In the genomic region with DNA sequence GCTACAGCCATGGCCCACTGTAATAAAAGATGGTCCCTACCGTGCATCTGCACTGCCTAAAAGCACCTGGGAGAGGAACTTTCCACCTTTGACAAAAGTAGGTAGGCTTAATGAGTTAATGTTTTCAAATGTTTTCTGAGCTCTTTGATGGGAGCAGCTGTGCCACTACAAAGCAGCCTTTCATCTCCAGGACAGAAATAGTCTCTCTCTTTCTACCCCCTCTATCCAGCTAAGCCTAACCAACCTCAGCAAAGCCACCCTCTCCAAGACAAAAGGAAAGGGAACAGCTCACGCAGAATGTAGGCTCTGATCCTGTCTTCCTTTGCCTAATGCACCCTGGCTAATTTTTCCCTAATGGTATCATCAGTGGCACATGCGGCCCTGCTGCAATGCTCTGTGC, we compare ENCODE assay signal across 25 cellular contexts.
"Had no signal": no experiment of that assay in that cellular context is flagged by ENCODE, and none has a peak within 500 bp of the region (broad histone marks: within the 10 kb centered on the region; RNA-seq: fewer than 3 reads in every experiment).

No MANE protein-coding gene starts in this region.

- H3K9me3 Mint-ChIP-seq: activated T-helper 1 cell treated with anti-CD3 and anti-CD28 coated beads, Interleukin-12 subunit alpha, Interleukin-12 subunit beta, Interleukin-2, Interleukin-4 antibody, amounts not matched to agents 30 ng/mL and 10 ng/mL and 1 ng/mL, durations not matched to agents 14 hours and 24 hours and 36 hours; natural killer cell treated with Interleukin-12 subunit alpha and Interleukin-12 subunit beta and Interleukin-15 and Interleukin-18, amount 100 ng/mL, for 72 hours had no signal

- DNase-seq: activated CD4-positive, alpha-beta T cell treated with anti-CD3 and anti-CD28 coated beads for 1 hour; activated CD4-positive, alpha-beta T cell treated with anti-CD3 and anti-CD28 coated beads, Interleukin-2, amount 50 U/mL, for 1 hour; activated CD8-positive, alpha-beta T cell treated with anti-CD3 and anti-CD28 coated beads, Interleukin-2, amount 10 ng/mL, durations not matched to agents 7 days and 5 days; activated gamma-delta T cell treated with Interleukin-2 at 50 U/mL for 16 hours; adrenal gland; colonic mucosa; dorsolateral prefrontal cortex; effector memory CD8-positive, alpha-beta T cell; esophagus squamous epithelium; heart left ventricle; left ventricle myocardium superior; mammary epithelial cell; stimulated activated CD4-positive, alpha-beta T cell treated with anti-CD3 and anti-CD28 coated beads, Interleukin-4, amount 100 ng/mL, for 1 hour; stimulated activated naive CD4-positive, alpha-beta T cell; SW 1271; thyroid gland; WERI-Rb-1 had no signal

- H3K36me3 Mint-ChIP-seq: activated naive CD8-positive, alpha-beta T cell; natural killer cell treated with Interleukin-12 subunit alpha and Interleukin-12 subunit beta and Interleukin-15 and Interleukin-18, amount 100 ng/mL, for 72 hours had no signal

- FAIRE-seq: islet of Langerhans had no signal

- ATAC-seq: activated CD8-positive, alpha-beta T cell treated with anti-CD3 and anti-CD28 coated beads, Interleukin-2, amount 10 ng/mL, durations not matched to agents 7 days and 5 days; effector memory CD8-positive, alpha-beta T cell; gastroesophageal sphincter; heart left ventricle; left ventricle myocardium superior; natural killer cell treated with Interleukin-12 subunit alpha and Interleukin-12 subunit beta and Interleukin-15 and Interleukin-18, amount 100 ng/mL, for 72 hours; sciatic nerve had no signal

- H3K4me3 Mint-ChIP-seq: activated CD8-positive, alpha-beta T cell treated with anti-CD3 and anti-CD28 coated beads, Interleukin-2, amount 10 ng/mL, durations not matched to agents 7 days and 5 days; activated naive CD8-positive, alpha-beta T cell; activated T-helper 1 cell treated with anti-CD3 and anti-CD28 coated beads, Interleukin-12 subunit alpha, Interleukin-12 subunit beta, Interleukin-2, Interleukin-4 antibody, amounts not matched to agents 30 ng/mL and 10 ng/mL and 1 ng/mL, durations not matched to agents 14 hours and 24 hours and 36 hours; effector memory CD8-positive, alpha-beta T cell; natural killer cell treated with Interleukin-12 subunit alpha and Interleukin-12 subunit beta and Interleukin-15 and Interleukin-18, amount 100 ng/mL, for 72 hours had no signal

- H3K27ac ChIP-seq: adrenal gland, breast epithelium, colonic mucosa, esophagus squamous epithelium, gastroesophageal sphincter, heart left ventricle, parathyroid adenoma, thyroid gland, WERI-Rb-1 had no signal

- H3K27ac Mint-ChIP-seq: activated CD8-positive, alpha-beta T cell treated with anti-CD3 and anti-CD28 coated beads, Interleukin-2, amount 10 ng/mL, durations not matched to agents 7 days and 5 days; activated naive CD8-positive, alpha-beta T cell; activated T-helper 1 cell treated with anti-CD3 and anti-CD28 coated beads, Interleukin-12 subunit alpha, Interleukin-12 subunit beta, Interleukin-2, Interleukin-4 antibody, amounts not matched to agents 30 ng/mL and 10 ng/mL and 1 ng/mL, durations not matched to agents 14 hours and 24 hours and 36 hours; effector memory CD8-positive, alpha-beta T cell; natural killer cell treated with Interleukin-12 subunit alpha and Interleukin-12 subunit beta and Interleukin-15 and Interleukin-18, amount 100 ng/mL, for 72 hours had no signal
